Comparison of ENCODE assay signal across 9 cellular contexts in genomic region chr18:811192-812122, GRCh38. TPM values are rescaled to one million over a fixed set of nuclear protein-coding genes. Genes with fewer than 3 reads are reported as not detected.
DNase-seq lines count a peak whose midpoint lies in the region; ATAC-seq, FAIRE-seq and TF ChIP-seq lines count a peak whose summit lies in the region.
"Had no signal": no experiment of that assay in that cellular context is flagged by ENCODE, and none has a peak within 500 bp of the region (broad histone marks: within the 10 kb centered on the region; RNA-seq: fewer than 3 reads in every experiment).

No MANE protein-coding gene starts in this region.

- H3K27me3 ChIP-seq in neuron (ENCODE audit: insufficient read depth, low read length), result no peaks in the 10 kb centered on the region

- FAIRE-seq in D721Med (lab: Jason Lieb, UNC), result no peak
- FAIRE-seq in HTR-8/SVneo (lab: Jason Lieb, UNC), result no peak
- FAIRE-seq: TTC549 had no signal

- no peaks in the 10 kb centered on the region for H3K9me3 ChIP-seq in neuron (ENCODE audit: low read length)

- peaks cover 67% of the 10 kb centered on the region for H3K4me1 Mint-ChIP-seq in activated CD4-positive, alpha-beta T cell treated with anti-CD3 and anti-CD28 coated beads, Interleukin-2, amount 10 ng/mL, durations not matched to agents 24 days and 14 days

- H2AFZ ChIP-seq in neuron (ENCODE audit: low read depth, low read length), result peak overlapping the region; percentile 96

- no peaks in the 10 kb centered on the region for H3K36me3 ChIP-seq in neuron (ENCODE audit: insufficient read depth, low read length)

- DNase-seq in CD1c-positive myeloid dendritic cell (ENCODE audit: extremely low spot score) (peak; percentile 20), foreskin fibroblast (peak in 1 of 2 donors; percentile 47), D721Med (ENCODE audit: insufficient read length, low spot score) (no peak), HTR-8/SVneo (ENCODE audit: insufficient read length, low spot score) (no peak)
- no peak for DNase-seq in activated CD4-positive, alpha-beta T cell treated with anti-CD3 and anti-CD28 coated beads, Interleukin-2, amount 10 ng/mL, durations not matched to agents 24 days and 14 days

- H3K9me3 Mint-ChIP-seq in activated CD4-positive, alpha-beta T cell treated with anti-CD3 and anti-CD28 coated beads, Interleukin-2, amount 10 ng/mL, durations not matched to agents 24 days and 14 days, result peaks cover 4% of the 10 kb centered on the region

- H3K27me3 Mint-ChIP-seq in activated CD4-positive, alpha-beta T cell treated with anti-CD3 and anti-CD28 coated beads, Interleukin-2, amount 10 ng/mL, durations not matched to agents 24 days and 14 days, result peaks cover 3% of the 10 kb centered on the region

- H3K36me3 Mint-ChIP-seq in activated CD4-positive, alpha-beta T cell treated with anti-CD3 and anti-CD28 coated beads, Interleukin-2, amount 10 ng/mL, durations not matched to agents 24 days and 14 days (ENCODE audit: low read depth), result peaks cover 6% of the 10 kb centered on the region

- intact Hi-C loops in activated CD4-positive, alpha-beta T cell treated with anti-CD3 and anti-CD28 coated beads, Interleukin-2, amount 10 ng/mL, durations not matched to agents 24 days and 14 days (cut with micrococcal nuclease), result loop anchor here (2.0 to 5.0 kb wide), 3 partner anchors 153 to 654 kb away; partner anchors contain the start of genes THOC1 and USP14

- TF ChIP-seq CTCF in foreskin fibroblast (IDR thresholded peaks at IDR 0.05; ENCODE audit: low read depth, low read length), result no peak
- no peak for TF ChIP-seq CTCF in D721Med (IDR thresholded peaks at IDR 0.05; ENCODE audit: insufficient read depth, missing control alignments)

- H3K4me3 ChIP-seq in foreskin fibroblast (ENCODE audit: low read depth in 1 of 2, low read length in 2 of 2) (peak overlapping the region; percentile 88 to 95), neuron (ENCODE audit: low read length) (peak overlapping the region; percentile 97)

- H3K4me3 Mint-ChIP-seq in activated CD4-positive, alpha-beta T cell treated with anti-CD3 and anti-CD28 coated beads, Interleukin-2, amount 10 ng/mL, durations not matched to agents 24 days and 14 days, result peak overlapping the region; percentile 97

- peaks cover 14% of the 10 kb centered on the region for H3K4me1 ChIP-seq in neuron (ENCODE audit: insufficient read depth, low read length)

- peak overlapping the region; percentile 97 for H3K27ac Mint-ChIP-seq in activated CD4-positive, alpha-beta T cell treated with anti-CD3 and anti-CD28 coated beads, Interleukin-2, amount 10 ng/mL, durations not matched to agents 24 days and 14 days

- ATAC-seq in GM19372 (IDR thresholded peaks at IDR 0.05; ENCODE audit: low read depth, unreplicated experiment) (peak; percentile 32), HG03354 (IDR thresholded peaks at IDR 0.05; ENCODE audit: poor library complexity, severe bottlenecking, unreplicated experiment) (peak; percentile 34)

RNA-seq across cellular contexts. Expression of gene YES1, which starts 0.6 kb away (rescaled TPM):
- 16.3 and 18.7 TPM in 2 replicates for total RNA-seq in activated CD4-positive, alpha-beta T cell treated with anti-CD3 and anti-CD28 coated beads, Interleukin-2, amount 10 ng/mL, durations not matched to agents 24 days and 14 days
